In genomic region chr1:115781343-115781742, GRCh38 we compare ENCODE assay signal across 15 cellular contexts. TPM values are rescaled to one million over a fixed set of nuclear protein-coding genes. Genes with fewer than 3 reads are reported as not detected.
A peak's percentile ranks its signal among the peaks of the same experiment; 100 is the strongest.
DNase-seq lines count a peak whose midpoint lies in the region; ATAC-seq and TF ChIP-seq lines count a peak whose summit lies in the region.
"Had no signal": no experiment of that assay in that cellular context is flagged by ENCODE, and none has a peak within 500 bp of the region (broad histone marks: within the 10 kb centered on the region; RNA-seq: fewer than 3 reads in every experiment).

No MANE protein-coding gene starts in this region.

- peak; percentile 96 for DNase-seq in HCEC 1CT
- peak; percentile 81 for DNase-seq in RWPE1 (ENCODE audit: low spot score)
- peak; percentile 84 for DNase-seq in fibroblast of peridontal ligament (ENCODE audit: extremely low read depth)
- peak; percentile 76 for DNase-seq in skeletal muscle cell (ENCODE audit: low read depth)
- no peak for DNase-seq in activated CD4-positive, alpha-beta T cell treated with anti-CD3 and anti-CD28 coated beads for 4 hours
- no peak for DNase-seq in mucosa of gallbladder (ENCODE audit: low spot score)
- DNase-seq in lower leg skin (ENCODE audit: low spot score in 2 of 2): no peak
- DNase-seq: activated CD4-positive, alpha-beta T cell treated with anti-CD3 and anti-CD28 coated beads, Interleukin-2, amount 50 U/mL, for 1 hour; CD4-positive, alpha-beta memory T cell; head of caudate nucleus; NCI-H187; NCI-H510A; right lobe of liver had no signal

- CTCF ChIA-PET in RWPE1 (lab: Yijun Ruan, JAX): interaction anchor here (0.5 to 0.6 kb wide), 3 partner anchors 239 to 448 kb away, joined by 3 to 7 read pairs (median 5); no protein-coding TSS in a partner anchor

- no peak for ATAC-seq in HG02885 (IDR thresholded peaks at IDR 0.05; ENCODE audit: poor library complexity, unreplicated experiment)
- ATAC-seq: left lobe of liver, right lobe of liver had no signal

- TF ChIP-seq CTCF in RWPE1 (conservative IDR thresholded peaks at IDR 0.05; ENCODE audit: low read depth): no peak
- TF ChIP-seq CTCF in lower leg skin (IDR thresholded peaks at IDR 0.05): no peak

- intact Hi-C loops in lower leg skin (cut with DNase I; ENCODE audit: low total_unique reads): no loop called here

- 52 to 56% methylated on average over 1 of the region's 1 CpG for WGBS in lower leg skin, 2 donors

- no peak for TF ChIP-seq POLR2A in lower leg skin (IDR thresholded peaks at IDR 0.05)

- H3K27ac ChIP-seq in RWPE1: peak overlapping the region; percentile 99
- H3K27ac ChIP-seq: right lobe of liver had no signal

- no peak overlapping the region for H3K4me3 ChIP-seq in skeletal muscle cell (ENCODE audit: low read depth, low read length)
- H3K4me3 ChIP-seq in lower leg skin (ENCODE audit: low read depth, poor library complexity, severe bottlenecking): no peak overlapping the region
- H3K4me3 ChIP-seq: right lobe of liver had no signal

- POLR2A ChIA-PET in RWPE1 (lab: Yijun Ruan, JAX; ENCODE audit: low non-redundant PET): no interaction called here

RNA-seq across cellular contexts. Expression of gene CASQ2, which starts 12.8 kb away (rescaled TPM):
- total RNA-seq in mucosa of gallbladder: 3.9 TPM
- total RNA-seq in lower leg skin: 1 to 10 TPM in 3 of 4 donors, under 1 TPM in 1; 0.19 to 4.9 (median 2.0) TPM
- total RNA-seq: CD4-positive, alpha-beta memory T cell had no signal

RNA-seq across cellular contexts. Expression of gene NHLH2, which starts 59.6 kb away (rescaled TPM):
- total RNA-seq in mucosa of gallbladder (not detected), lower leg skin (under 1 TPM; 0.25 to 0.88 (median 0.47) TPM)
- total RNA-seq: CD4-positive, alpha-beta memory T cell; left lobe of liver; right lobe of liver had no signal

Comparison
In these comparisons a context has a peak if more than half of its experiments do, and no peak if none do; other contexts are left out.
1. DNase-seq: peak in HCEC 1CT (single experiment), RWPE1 (single experiment), fibroblast of peridontal ligament (single experiment) and skeletal muscle cell (single experiment); none in activated CD4-positive, alpha-beta T cell treated with anti-CD3 and anti-CD28 coated beads for 4 hours (0 of 2), mucosa of gallbladder (single experiment) and lower leg skin (0 of 2).